In the genomic region with DNA sequence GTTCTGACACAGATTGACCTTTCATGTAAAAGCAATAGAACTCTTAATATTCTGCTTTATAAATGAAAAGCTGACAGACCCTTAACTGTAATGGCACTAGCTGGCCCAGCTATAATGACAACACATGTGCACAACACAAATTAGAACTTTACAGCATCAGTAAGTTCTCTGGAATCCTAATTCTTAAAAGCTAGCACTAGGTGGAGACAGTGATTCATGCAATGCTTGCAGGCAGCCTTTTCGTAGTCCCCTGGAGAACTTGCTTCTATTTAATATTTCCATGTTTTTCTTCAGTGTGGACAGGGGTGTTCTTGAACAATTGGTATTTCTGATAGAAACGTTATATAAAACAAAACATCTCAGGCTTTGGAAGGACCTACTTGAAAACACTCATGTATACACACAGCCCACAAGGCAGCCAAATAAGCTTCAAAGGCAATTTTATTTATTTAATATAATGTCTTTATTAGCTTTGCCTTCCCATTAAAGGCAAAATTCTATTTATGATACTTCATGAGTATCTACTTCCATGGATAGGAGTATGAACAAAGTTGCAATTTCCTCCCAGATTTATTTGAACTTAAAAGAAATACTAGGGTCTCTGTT, we compare ENCODE assay signal across 8 cellular contexts.
DNase-seq lines count a peak whose midpoint lies in the region; ATAC-seq and TF ChIP-seq lines count a peak whose summit lies in the region.

No MANE protein-coding gene starts in this region.

- H3K27ac Mint-ChIP-seq in natural killer cell treated with Interleukin-12 subunit alpha and Interleukin-12 subunit beta and Interleukin-15 and Interleukin-18, amount 100 ng/mL, for 72 hours, result no peak overlapping the region

- no peaks in the 10 kb centered on the region for H3K4me1 Mint-ChIP-seq in natural killer cell treated with Interleukin-12 subunit alpha and Interleukin-12 subunit beta and Interleukin-15 and Interleukin-18, amount 100 ng/mL, for 72 hours (ENCODE audit: low read depth in 2 of 2)

- no peaks in the 10 kb centered on the region for H3K36me3 Mint-ChIP-seq in natural killer cell treated with Interleukin-12 subunit alpha and Interleukin-12 subunit beta and Interleukin-15 and Interleukin-18, amount 100 ng/mL, for 72 hours

- no peak overlapping the region for H3K27ac ChIP-seq in coronary artery

- ATAC-seq in natural killer cell treated with Interleukin-12 subunit alpha and Interleukin-12 subunit beta and Interleukin-15 and Interleukin-18, amount 100 ng/mL, for 72 hours, result no peak

- no peak overlapping the region for H3K4me3 ChIP-seq in coronary artery

- no peaks in the 10 kb centered on the region for H3K27me3 Mint-ChIP-seq in natural killer cell treated with Interleukin-12 subunit alpha and Interleukin-12 subunit beta and Interleukin-15 and Interleukin-18, amount 100 ng/mL, for 72 hours

- no peaks in the 10 kb centered on the region for H3K9me3 Mint-ChIP-seq in natural killer cell treated with Interleukin-12 subunit alpha and Interleukin-12 subunit beta and Interleukin-15 and Interleukin-18, amount 100 ng/mL, for 72 hours

- peak; percentile 58 for DNase-seq in DMS 273 (lab: John Stamatoyannopoulos, UW; ENCODE audit: unreplicated experiment)
- peak; percentile 57 to 75 for DNase-seq in Kasumi-1 (lab: John Stamatoyannopoulos, UW)
- DNase-seq in SHP77 (lab: John Stamatoyannopoulos, UW), result peak; percentile 4 to 13
- peak; percentile 2 for DNase-seq in iPS DF 4.7 (ENCODE audit: extremely low read depth, low spot score)
- no peak for DNase-seq in mucosa of gallbladder (ENCODE audit: low spot score)
- no peak for DNase-seq in GF-D8 (lab: John Stamatoyannopoulos, UW)
- DNase-seq in coronary artery (ENCODE audit: low spot score), result no peak
- DNase-seq in natural killer cell treated with Interleukin-12 subunit alpha and Interleukin-12 subunit beta and Interleukin-15 and Interleukin-18, amount 100 ng/mL, for 72 hours (ENCODE audit: low spot score), result no peak

- no peak for TF ChIP-seq CTCF in coronary artery (IDR thresholded peaks at IDR 0.05)

- H3K4me3 Mint-ChIP-seq in natural killer cell treated with Interleukin-12 subunit alpha and Interleukin-12 subunit beta and Interleukin-15 and Interleukin-18, amount 100 ng/mL, for 72 hours, result no peak overlapping the region

Comparison
In these comparisons a context has a peak if more than half of its experiments do, and no peak if none do; other contexts are left out.
1. DNase-seq: peak in DMS 273 (single experiment), Kasumi-1 (2 of 2), SHP77 (2 of 2) and iPS DF 4.7 (single experiment); none in mucosa of gallbladder (single experiment), GF-D8 (single experiment), coronary artery (single experiment) and natural killer cell treated with Interleukin-12 subunit alpha and Interleukin-12 subunit beta and Interleukin-15 and Interleukin-18, amount 100 ng/mL, for 72 hours (single experiment).